In the genomic region with DNA sequence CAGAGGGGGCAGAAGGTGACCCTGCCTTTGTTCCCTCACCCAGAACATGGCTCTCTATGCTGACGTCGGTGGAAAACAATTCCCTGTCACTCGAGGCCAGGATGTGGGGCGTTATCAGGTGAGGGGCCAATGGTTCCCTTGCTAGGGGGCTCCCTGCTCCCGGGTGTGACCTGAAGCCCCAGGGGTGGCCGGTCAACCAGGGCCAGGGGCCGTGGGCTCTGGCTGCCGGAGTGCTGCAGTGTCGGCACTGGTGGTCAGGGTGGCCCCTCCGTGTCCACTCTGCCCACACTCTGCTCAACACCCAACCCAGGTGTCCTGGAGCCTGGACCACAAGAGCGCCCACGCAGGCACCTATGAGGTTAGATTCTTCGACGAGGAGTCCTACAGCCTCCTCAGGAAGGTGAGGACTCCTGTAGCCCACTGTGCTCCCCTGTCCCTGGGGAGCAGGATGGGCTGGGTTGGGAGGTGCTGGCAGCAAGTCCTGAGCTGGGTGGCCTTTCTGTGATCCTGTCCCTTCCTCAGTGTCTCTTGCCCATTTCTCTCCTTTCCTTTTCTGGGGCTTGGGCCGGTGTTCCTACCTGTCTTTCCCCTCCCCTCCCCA, we compare ENCODE assay signal across 2 cellular contexts.
TF ChIP-seq lines count a peak whose summit lies in the region.

No MANE protein-coding gene starts in this region.

TF ChIP-seq in IMR-90, 13 proteins besides CTCF, POLR2A, EP300 and RAD21:
- TF ChIP-seq CHD1 (IDR thresholded peaks at IDR 0.05; ENCODE audit: low read depth, low read length) (no peak), MAFK (IDR thresholded peaks at IDR 0.05; ENCODE audit: low read depth, low read length) (no peak), BHLHE40 (IDR thresholded peaks at IDR 0.05; ENCODE audit: low read depth, low read length) (no peak), RFX5 (IDR thresholded peaks at IDR 0.05; ENCODE audit: low read depth, low read length) (no peak), MXI1 (IDR thresholded peaks at IDR 0.05; ENCODE audit: borderline replicate concordance, low read depth, low read length) (no peak), NFE2L2 (IDR thresholded peaks at IDR 0.05; ENCODE audit: low read depth, low read length) (no peak), FOS (IDR thresholded peaks at IDR 0.05; ENCODE audit: low read depth, low read length) (no peak)
- TF ChIP-seq, protein P1, sequence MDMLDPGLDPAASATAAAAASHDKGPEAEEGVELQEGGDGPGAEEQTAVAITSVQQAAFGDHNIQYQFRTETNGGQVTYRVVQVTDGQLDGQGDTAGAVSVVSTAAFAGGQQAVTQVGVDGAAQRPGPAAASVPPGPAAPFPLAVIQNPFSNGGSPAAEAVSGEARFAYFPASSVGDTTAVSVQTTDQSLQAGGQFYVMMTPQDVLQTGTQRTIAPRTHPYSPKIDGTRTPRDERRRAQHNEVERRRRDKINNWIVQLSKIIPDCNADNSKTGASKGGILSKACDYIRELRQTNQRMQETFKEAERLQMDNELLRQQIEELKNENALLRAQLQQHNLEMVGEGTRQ (IDR thresholded peaks at IDR 0.05; ENCODE audit: low read depth, low read length), result no peak
- TF ChIP-seq, protein P2, sequence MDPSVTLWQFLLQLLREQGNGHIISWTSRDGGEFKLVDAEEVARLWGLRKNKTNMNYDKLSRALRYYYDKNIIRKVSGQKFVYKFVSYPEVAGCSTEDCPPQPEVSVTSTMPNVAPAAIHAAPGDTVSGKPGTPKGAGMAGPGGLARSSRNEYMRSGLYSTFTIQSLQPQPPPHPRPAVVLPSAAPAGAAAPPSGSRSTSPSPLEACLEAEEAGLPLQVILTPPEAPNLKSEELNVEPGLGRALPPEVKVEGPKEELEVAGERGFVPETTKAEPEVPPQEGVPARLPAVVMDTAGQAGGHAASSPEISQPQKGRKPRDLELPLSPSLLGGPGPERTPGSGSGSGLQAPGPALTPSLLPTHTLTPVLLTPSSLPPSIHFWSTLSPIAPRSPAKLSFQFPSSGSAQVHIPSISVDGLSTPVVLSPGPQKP (IDR thresholded peaks at IDR 0.05; ENCODE audit: borderline replicate concordance, low read depth, low read length), result no peak

TF ChIP-seq in K562, 482 proteins besides CTCF, POLR2A, EP300 and RAD21:
- TF ChIP-seq ZNF507 (tag; conservative IDR thresholded peaks at IDR 0.05) (no peak), ZNF174 (CRISPR knock-in tag; IDR thresholded peaks at IDR 0.05) (no peak), STAG1 (CRISPR knock-in tag; IDR thresholded peaks at IDR 0.05; ENCODE audit: borderline replicate concordance) (no peak), PURB (CRISPR knock-in tag; IDR thresholded peaks at IDR 0.05; ENCODE audit: low read depth) (no peak), DDX20 (tag; IDR thresholded peaks at IDR 0.05; ENCODE audit: low read depth) (no peak), MYBL2 (IDR thresholded peaks at IDR 0.05; ENCODE audit: low read depth) (no peak), MYBL2 (CRISPR knock-in tag; IDR thresholded peaks at IDR 0.05; ENCODE audit: borderline replicate concordance) (no peak), ETS2 (tag; IDR thresholded peaks at IDR 0.05; ENCODE audit: borderline replicate concordance, poor library complexity, severe bottlenecking) (no peak), POLR2G (IDR thresholded peaks at IDR 0.05; ENCODE audit: low read depth, low read length) (peak; percentile 48), KLF10 (CRISPR knock-in tag; IDR thresholded peaks at IDR 0.05) (no peak), RBFOX2 (IDR thresholded peaks at IDR 0.05; ENCODE audit: low read depth, low read length) (peak; percentile 56), SAFB2 (IDR thresholded peaks at IDR 0.05; ENCODE audit: borderline replicate concordance, low read depth, low read length, severe bottlenecking) (no peak), FOXM1 (IDR thresholded peaks at IDR 0.05; ENCODE audit: low read depth) (no peak), FOXM1 (CRISPR knock-in tag; IDR thresholded peaks at IDR 0.05; ENCODE audit: low read depth) (no peak)
- TF ChIP-seq, protein P3, sequence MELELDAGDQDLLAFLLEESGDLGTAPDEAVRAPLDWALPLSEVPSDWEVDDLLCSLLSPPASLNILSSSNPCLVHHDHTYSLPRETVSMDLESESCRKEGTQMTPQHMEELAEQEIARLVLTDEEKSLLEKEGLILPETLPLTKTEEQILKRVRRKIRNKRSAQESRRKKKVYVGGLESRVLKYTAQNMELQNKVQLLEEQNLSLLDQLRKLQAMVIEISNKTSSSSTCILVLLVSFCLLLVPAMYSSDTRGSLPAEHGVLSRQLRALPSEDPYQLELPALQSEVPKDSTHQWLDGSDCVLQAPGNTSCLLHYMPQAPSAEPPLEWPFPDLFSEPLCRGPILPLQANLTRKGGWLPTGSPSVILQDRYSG (tag; conservative IDR thresholded peaks at IDR 0.05; ENCODE audit: low read depth), result no peak
- TF ChIP-seq, protein P4, sequence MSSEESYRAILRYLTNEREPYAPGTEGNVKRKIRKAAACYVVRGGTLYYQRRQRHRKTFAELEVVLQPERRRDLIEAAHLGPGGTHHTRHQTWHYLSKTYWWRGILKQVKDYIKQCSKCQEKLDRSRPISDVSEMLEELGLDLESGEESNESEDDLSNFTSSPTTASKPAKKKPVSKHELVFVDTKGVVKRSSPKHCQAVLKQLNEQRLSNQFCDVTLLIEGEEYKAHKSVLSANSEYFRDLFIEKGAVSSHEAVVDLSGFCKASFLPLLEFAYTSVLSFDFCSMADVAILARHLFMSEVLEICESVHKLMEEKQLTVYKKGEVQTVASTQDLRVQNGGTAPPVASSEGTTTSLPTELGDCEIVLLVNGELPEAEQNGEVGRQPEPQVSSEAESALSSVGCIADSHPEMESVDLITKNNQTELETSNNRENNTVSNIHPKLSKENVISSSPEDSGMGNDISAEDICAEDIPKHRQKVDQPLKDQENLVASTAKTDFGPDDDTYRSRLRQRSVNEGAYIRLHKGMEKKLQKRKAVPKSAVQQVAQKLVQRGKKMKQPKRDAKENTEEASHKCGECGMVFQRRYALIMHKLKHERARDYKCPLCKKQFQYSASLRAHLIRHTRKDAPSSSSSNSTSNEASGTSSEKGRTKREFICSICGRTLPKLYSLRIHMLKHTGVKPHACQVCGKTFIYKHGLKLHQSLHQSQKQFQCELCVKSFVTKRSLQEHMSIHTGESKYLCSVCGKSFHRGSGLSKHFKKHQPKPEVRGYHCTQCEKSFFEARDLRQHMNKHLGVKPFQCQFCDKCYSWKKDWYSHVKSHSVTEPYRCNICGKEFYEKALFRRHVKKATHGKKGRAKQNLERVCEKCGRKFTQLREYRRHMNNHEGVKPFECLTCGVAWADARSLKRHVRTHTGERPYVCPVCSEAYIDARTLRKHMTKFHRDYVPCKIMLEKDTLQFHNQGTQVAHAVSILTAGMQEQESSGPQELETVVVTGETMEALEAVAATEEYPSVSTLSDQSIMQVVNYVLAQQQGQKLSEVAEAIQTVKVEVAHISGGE (CRISPR knock-in tag; IDR thresholded peaks at IDR 0.05), result no peak
- TF ChIP-seq, protein P5, sequence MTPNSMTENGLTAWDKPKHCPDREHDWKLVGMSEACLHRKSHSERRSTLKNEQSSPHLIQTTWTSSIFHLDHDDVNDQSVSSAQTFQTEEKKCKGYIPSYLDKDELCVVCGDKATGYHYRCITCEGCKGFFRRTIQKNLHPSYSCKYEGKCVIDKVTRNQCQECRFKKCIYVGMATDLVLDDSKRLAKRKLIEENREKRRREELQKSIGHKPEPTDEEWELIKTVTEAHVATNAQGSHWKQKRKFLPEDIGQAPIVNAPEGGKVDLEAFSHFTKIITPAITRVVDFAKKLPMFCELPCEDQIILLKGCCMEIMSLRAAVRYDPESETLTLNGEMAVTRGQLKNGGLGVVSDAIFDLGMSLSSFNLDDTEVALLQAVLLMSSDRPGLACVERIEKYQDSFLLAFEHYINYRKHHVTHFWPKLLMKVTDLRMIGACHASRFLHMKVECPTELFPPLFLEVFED (CRISPR knock-in tag; conservative IDR thresholded peaks at IDR 0.05), result no peak
- TF ChIP-seq, protein P6, sequence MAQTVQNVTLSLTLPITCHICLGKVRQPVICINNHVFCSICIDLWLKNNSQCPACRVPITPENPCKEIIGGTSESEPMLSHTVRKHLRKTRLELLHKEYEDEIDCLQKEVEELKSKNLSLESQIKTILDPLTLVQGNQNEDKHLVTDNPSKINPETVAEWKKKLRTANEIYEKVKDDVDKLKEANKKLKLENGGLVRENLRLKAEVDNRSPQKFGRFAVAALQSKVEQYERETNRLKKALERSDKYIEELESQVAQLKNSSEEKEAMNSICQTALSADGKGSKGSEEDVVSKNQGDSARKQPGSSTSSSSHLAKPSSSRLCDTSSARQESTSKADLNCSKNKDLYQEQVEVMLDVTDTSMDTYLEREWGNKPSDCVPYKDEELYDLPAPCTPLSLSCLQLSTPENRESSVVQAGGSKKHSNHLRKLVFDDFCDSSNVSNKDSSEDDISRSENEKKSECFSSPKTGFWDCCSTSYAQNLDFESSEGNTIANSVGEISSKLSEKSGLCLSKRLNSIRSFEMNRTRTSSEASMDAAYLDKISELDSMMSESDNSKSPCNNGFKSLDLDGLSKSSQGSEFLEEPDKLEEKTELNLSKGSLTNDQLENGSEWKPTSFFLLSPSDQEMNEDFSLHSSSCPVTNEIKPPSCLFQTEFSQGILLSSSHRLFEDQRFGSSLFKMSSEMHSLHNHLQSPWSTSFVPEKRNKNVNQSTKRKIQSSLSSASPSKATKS (CRISPR knock-in tag; IDR thresholded peaks at IDR 0.05), result no peak
